8 cellular contexts compared by ENCODE assay signal in genomic region chr2:26745609-26746327, GRCh38. TPM values are rescaled to one million over a fixed set of nuclear protein-coding genes. Genes with fewer than 3 reads are reported as not detected.
A peak's percentile ranks its signal among the peaks of the same experiment; 100 is the strongest.
DNase-seq lines count a peak whose midpoint lies in the region; ATAC-seq and TF ChIP-seq lines count a peak whose summit lies in the region.

No MANE protein-coding gene starts in this region.

- peak; percentile 92 for TF ChIP-seq CTCF in lung (IDR thresholded peaks at IDR 0.05; ENCODE audit: control extremely low read depth, extremely low read depth)

- peak; percentile 55 for ATAC-seq in HG02852 (IDR thresholded peaks at IDR 0.05; ENCODE audit: unreplicated experiment)
- peak; percentile 83 for ATAC-seq in lung (ENCODE audit: insufficient read depth, low FRiP score)
- no peak for ATAC-seq in GM21717 (IDR thresholded peaks at IDR 0.05; ENCODE audit: unreplicated experiment)

- WGBS in lung, 2 donors = 28 to 43% methylated on average over 9 of the region's 9 CpGs

- H3K4me3 ChIP-seq in lung = no peak overlapping the region

- no peaks in the 10 kb centered on the region for H3K9me3 ChIP-seq in lung (ENCODE audit: control insufficient read depth in 2 of 2, insufficient read depth in 1 of 2, low read length in 1 of 2)

- no peaks in the 10 kb centered on the region for H3K4me1 ChIP-seq in lung (ENCODE audit: control insufficient read depth in 2 of 2, insufficient read depth in 2 of 2, low read length in 2 of 2)

- DNase-seq in COR-L47 (lab: John Stamatoyannopoulos, UW) (peak; percentile 67), NCI-H510A treated with DMSO at 0.1 percent for 48 hours (lab: John Stamatoyannopoulos, UW) (peak; percentile 76), dermis microvascular lymphatic vessel endothelial cell (ENCODE audit: low read depth in 2 of 2) (peak; percentile 68 to 82), lung (ENCODE audit: low spot score) (peak; percentile 87)
- peak; percentile 74 to 76 for DNase-seq in activated CD4-positive, alpha-beta T cell treated with anti-CD3 and anti-CD28 coated beads, Interleukin-2, amount 50 U/mL, for 4 hours
- DNase-seq in stimulated activated CD8-positive, alpha-beta memory T cell treated with anti-CD3 and anti-CD28 coated beads, Interleukin-12 subunit alpha, Interleukin-12 subunit beta, amount 100 ng/mL, for 24 hours (ENCODE audit: extremely low read depth) = peak; percentile 44

- no peak overlapping the region for H3K27ac ChIP-seq in lung (ENCODE audit: low read depth in 1 of 2, low read length in 1 of 2)

- H3K27me3 ChIP-seq in lung (ENCODE audit: control insufficient read depth, insufficient read depth) = no peaks in the 10 kb centered on the region

- H3K36me3 ChIP-seq in lung (ENCODE audit: control insufficient read depth in 2 of 2, insufficient read depth in 2 of 2, low read length in 2 of 2) = no peaks in the 10 kb centered on the region

RNA-seq across cellular contexts. Expression of gene SLC35F6, which starts 18.3 kb away (rescaled TPM):
- total RNA-seq in dermis microvascular lymphatic vessel endothelial cell = 28.6 and 57.0 TPM in 2 replicates
- total RNA-seq in lung = 10 to 100 TPM; 14.8 to 49.9 TPM
- 10 to 100 TPM; 21.2 to 21.6 TPM for polyA plus RNA-seq in lung

RNA-seq across cellular contexts. Expression of gene CENPA, which starts 40.1 kb away (rescaled TPM):
- total RNA-seq in dermis microvascular lymphatic vessel endothelial cell (5.2 and 17.1 TPM in 2 replicates), lung (1 to 10 TPM in 1 of 2 donors, under 1 TPM in 1; 0.71 to 1.5 TPM)
- under 1 TPM; 0.94 to 0.96 TPM for polyA plus RNA-seq in lung

RNA-seq across cellular contexts. Expression of gene KCNK3, which starts 53.2 kb away (rescaled TPM):
- total RNA-seq in dermis microvascular lymphatic vessel endothelial cell = not detected in 2 replicates
- total RNA-seq in lung = 10 to 100 TPM; 27.7 to 29.9 TPM
- 10 to 100 TPM in 1 of 2 donors, 1 to 10 TPM in 1; 6.7 to 12.2 TPM for polyA plus RNA-seq in lung

Comparison
In these comparisons a context has a peak if more than half of its experiments do, and no peak if none do; other contexts are left out.
1. RNA of gene KCNK3, which starts 53.2 kb away (total RNA-seq): 27.7 to 29.9 TPM in lung; not detected in dermis microvascular lymphatic vessel endothelial cell; every median in the first group is over 10 times any median in the second.
2. Peak in every context shown above with its lines, with median percentiles within 50 percentile points of each other: DNase-seq.